ENCODE assay signal across 13 cellular contexts in genomic region chr11:43788394-43788793, GRCh38.
DNase-seq lines count a peak whose midpoint lies in the region; ATAC-seq and TF ChIP-seq lines count a peak whose summit lies in the region.
"Had no signal": no experiment of that assay in that cellular context is flagged by ENCODE, and none has a peak within 500 bp of the region (broad histone marks: within the 10 kb centered on the region; RNA-seq: fewer than 3 reads in every experiment).

No MANE protein-coding gene starts in this region.

- no peaks in the 10 kb centered on the region for H3K36me3 ChIP-seq in adrenal gland (replicated peaks in 1 of 2)
- H3K36me3 ChIP-seq: suprapubic skin had no signal

- no peak for ATAC-seq in activated CD8-positive, alpha-beta memory T cell treated with anti-CD3 and anti-CD28 coated beads, Interleukin-2, amount 10 ng/mL, durations not matched to agents 7 days and 5 days
- ATAC-seq: activated CD8-positive, alpha-beta T cell treated with anti-CD3 and anti-CD28 coated beads for 36 hours had no signal

- H3K4me3 ChIP-seq in adrenal gland, result no peak overlapping the region
- H3K4me3 ChIP-seq: suprapubic skin had no signal

- no peak for TF ChIP-seq POLR2A in adrenal gland (IDR thresholded peaks at IDR 0.05)

- H3K27ac ChIP-seq in adrenal gland, result peak overlapping the region in 1 of 5 donors; percentile 59
- H3K27ac ChIP-seq: suprapubic skin had no signal

- H3K4me1 Mint-ChIP-seq in nephron, result peaks cover 14% of the 10 kb centered on the region
- H3K4me1 Mint-ChIP-seq in activated CD8-positive, alpha-beta memory T cell treated with anti-CD3 and anti-CD28 coated beads, Interleukin-2, amount 10 ng/mL, durations not matched to agents 7 days and 5 days, result no peaks in the 10 kb centered on the region
- H3K4me1 Mint-ChIP-seq in activated CD4-positive, alpha-beta T cell treated with anti-CD3 and anti-CD28 coated beads, Interleukin-2, amount 10 ng/mL, durations not matched to agents 24 days and 14 days, result no peaks in the 10 kb centered on the region

- peaks cover 0 to 7% of the 10 kb centered on the region in 2 donors for H3K4me1 ChIP-seq in adrenal gland (replicated peaks in 1 of 2)
- H3K4me1 ChIP-seq: suprapubic skin had no signal

- WGBS in adrenal gland, 4 donors, result 57 to 79% (median 71%) methylated on average over 3 of the region's 3 CpGs

- no peaks in the 10 kb centered on the region for H3K27me3 ChIP-seq in adrenal gland
- H3K27me3 ChIP-seq: suprapubic skin had no signal

- H3K27me3 Mint-ChIP-seq in nephron (ENCODE audit: low read depth), result no peaks in the 10 kb centered on the region
- no peaks in the 10 kb centered on the region for H3K27me3 Mint-ChIP-seq in activated CD8-positive, alpha-beta memory T cell treated with anti-CD3 and anti-CD28 coated beads, Interleukin-2, amount 10 ng/mL, durations not matched to agents 7 days and 5 days
- no peaks in the 10 kb centered on the region for H3K27me3 Mint-ChIP-seq in activated CD4-positive, alpha-beta T cell treated with anti-CD3 and anti-CD28 coated beads, Interleukin-2, amount 10 ng/mL, durations not matched to agents 24 days and 14 days
- H3K27me3 Mint-ChIP-seq: activated CD8-positive, alpha-beta T cell treated with anti-CD3 and anti-CD28 coated beads for 36 hours; activated naive CD8-positive, alpha-beta T cell treated with anti-CD3 and anti-CD28 coated beads, Interleukin-2, amount 10 ng/mL, durations not matched to agents 7 days and 5 days had no signal

- no peak for TF ChIP-seq CTCF in adrenal gland (IDR thresholded peaks at IDR 0.05)
- TF ChIP-seq CTCF in nephron (IDR thresholded peaks at IDR 0.05; ENCODE audit: unreplicated experiment in 3 of 3), result no peak

- H3K36me3 Mint-ChIP-seq in nephron (ENCODE audit: low read depth), result peaks cover 55% of the 10 kb centered on the region
- peaks cover 26% of the 10 kb centered on the region for H3K36me3 Mint-ChIP-seq in activated CD8-positive, alpha-beta memory T cell treated with anti-CD3 and anti-CD28 coated beads, Interleukin-2, amount 10 ng/mL, durations not matched to agents 7 days and 5 days
- H3K36me3 Mint-ChIP-seq in activated CD4-positive, alpha-beta T cell treated with anti-CD3 and anti-CD28 coated beads, Interleukin-2, amount 10 ng/mL, durations not matched to agents 24 days and 14 days (ENCODE audit: low read depth), result peaks cover 30% of the 10 kb centered on the region

- H3K4me3 Mint-ChIP-seq in nephron, result peak overlapping the region in 1 of 3 experiments; percentile 33
- no peak overlapping the region for H3K4me3 Mint-ChIP-seq in activated CD8-positive, alpha-beta memory T cell treated with anti-CD3 and anti-CD28 coated beads, Interleukin-2, amount 10 ng/mL, durations not matched to agents 7 days and 5 days
- H3K4me3 Mint-ChIP-seq in activated CD4-positive, alpha-beta T cell treated with anti-CD3 and anti-CD28 coated beads, Interleukin-2, amount 10 ng/mL, durations not matched to agents 24 days and 14 days, result no peak overlapping the region
- H3K4me3 Mint-ChIP-seq: activated CD8-positive, alpha-beta T cell treated with anti-CD3 and anti-CD28 coated beads for 36 hours; activated naive CD8-positive, alpha-beta T cell treated with anti-CD3 and anti-CD28 coated beads, Interleukin-2, amount 10 ng/mL, durations not matched to agents 7 days and 5 days had no signal

- peaks cover 15% of the 10 kb centered on the region for H3K9me3 Mint-ChIP-seq in nephron
- H3K9me3 Mint-ChIP-seq in activated CD8-positive, alpha-beta memory T cell treated with anti-CD3 and anti-CD28 coated beads, Interleukin-2, amount 10 ng/mL, durations not matched to agents 7 days and 5 days (ENCODE audit: low read depth), result peaks cover 13% of the 10 kb centered on the region
- peaks cover 25% of the 10 kb centered on the region for H3K9me3 Mint-ChIP-seq in activated CD4-positive, alpha-beta T cell treated with anti-CD3 and anti-CD28 coated beads, Interleukin-2, amount 10 ng/mL, durations not matched to agents 24 days and 14 days

- intact Hi-C loops in adrenal gland (cut with DNase I), result no loop called here
- intact Hi-C loops in activated CD4-positive, alpha-beta T cell treated with anti-CD3 and anti-CD28 coated beads, Interleukin-2, amount 10 ng/mL, durations not matched to agents 24 days and 14 days (cut with micrococcal nuclease), result no loop called here

- DNase-seq in DMS 273 treated with DMSO at 0.1 percent for 48 hours (lab: John Stamatoyannopoulos, UW) (peak; percentile 69), NAMALWA (ENCODE audit: low spot score) (peak; percentile 71), adrenal gland (peak in 4 of 7 donors; percentile 8 to 29 (median 18)), hippocampal formation (lab: John Stamatoyannopoulos, UW) (no peak), NCI-H1092 (lab: John Stamatoyannopoulos, UW) (no peak)
- DNase-seq in activated CD8-positive, alpha-beta memory T cell treated with anti-CD3 and anti-CD28 coated beads, Interleukin-2, amount 10 ng/mL, durations not matched to agents 7 days and 5 days, result no peak
- no peak for DNase-seq in activated CD4-positive, alpha-beta T cell treated with anti-CD3 and anti-CD28 coated beads, Interleukin-2, amount 10 ng/mL, durations not matched to agents 24 days and 14 days
- DNase-seq: activated CD8-positive, alpha-beta T cell treated with anti-CD3 and anti-CD28 coated beads for 36 hours; activated naive CD8-positive, alpha-beta T cell treated with anti-CD3 and anti-CD28 coated beads, Interleukin-2, amount 10 ng/mL, durations not matched to agents 7 days and 5 days; NCI-H2227 treated with DMSO at 0.1 percent for 48 hours; SW 1271 had no signal

- peak overlapping the region; percentile 79 to 93 (median 87) for H3K27ac Mint-ChIP-seq in nephron
- H3K27ac Mint-ChIP-seq in activated CD8-positive, alpha-beta memory T cell treated with anti-CD3 and anti-CD28 coated beads, Interleukin-2, amount 10 ng/mL, durations not matched to agents 7 days and 5 days, result no peak overlapping the region
- H3K27ac Mint-ChIP-seq in activated CD4-positive, alpha-beta T cell treated with anti-CD3 and anti-CD28 coated beads, Interleukin-2, amount 10 ng/mL, durations not matched to agents 24 days and 14 days, result no peak overlapping the region
- H3K27ac Mint-ChIP-seq: activated CD8-positive, alpha-beta T cell treated with anti-CD3 and anti-CD28 coated beads for 36 hours; activated naive CD8-positive, alpha-beta T cell treated with anti-CD3 and anti-CD28 coated beads, Interleukin-2, amount 10 ng/mL, durations not matched to agents 7 days and 5 days had no signal

- no peaks in the 10 kb centered on the region for H3K9me3 ChIP-seq in adrenal gland (replicated peaks in 1 of 3)
- H3K9me3 ChIP-seq: suprapubic skin had no signal

- CTCF ChIA-PET in activated CD8-positive, alpha-beta memory T cell treated with anti-CD3 and anti-CD28 coated beads, Interleukin-2, amount 10 ng/mL, durations not matched to agents 7 days and 5 days (lab: Charles Lee), result interaction anchor here (1.6 kb wide), 1 partner anchor 24 kb away, joined by 3 read pairs; no protein-coding TSS in a partner anchor

Comparison
In these comparisons a context has a peak if more than half of its experiments do, and no peak if none do; other contexts are left out.
1. DNase-seq: peak in DMS 273 treated with DMSO at 0.1 percent for 48 hours (single experiment), NAMALWA (single experiment) and adrenal gland (4 of 7); none in activated CD8-positive, alpha-beta memory T cell treated with anti-CD3 and anti-CD28 coated beads, Interleukin-2, amount 10 ng/mL, durations not matched to agents 7 days and 5 days (single experiment), hippocampal formation (0 of 2), NCI-H1092 (single experiment) and activated CD4-positive, alpha-beta T cell treated with anti-CD3 and anti-CD28 coated beads, Interleukin-2, amount 10 ng/mL, durations not matched to agents 24 days and 14 days (single experiment).
2. H3K27ac Mint-ChIP-seq: peak in nephron (3 of 3); none in activated CD8-positive, alpha-beta memory T cell treated with anti-CD3 and anti-CD28 coated beads, Interleukin-2, amount 10 ng/mL, durations not matched to agents 7 days and 5 days (single experiment) and activated CD4-positive, alpha-beta T cell treated with anti-CD3 and anti-CD28 coated beads, Interleukin-2, amount 10 ng/mL, durations not matched to agents 24 days and 14 days (single experiment).